In genomic region chr9:89732295-89732951, GRCh38 we compare ENCODE assay signal across 15 cellular contexts.
DNase-seq lines count a peak whose midpoint lies in the region; ATAC-seq and TF ChIP-seq lines count a peak whose summit lies in the region.
"Had no signal": no experiment of that assay in that cellular context is flagged by ENCODE, and none has a peak within 500 bp of the region (broad histone marks: within the 10 kb centered on the region; RNA-seq: fewer than 3 reads in every experiment).

No MANE protein-coding gene starts in this region.

- H3K9me3 ChIP-seq in colonic mucosa (no peaks in the 10 kb centered on the region), left lung (no peaks in the 10 kb centered on the region)

- H3K27me3 ChIP-seq in colonic mucosa (no peaks in the 10 kb centered on the region), left lung (no peaks in the 10 kb centered on the region)

- no peak overlapping the region for H3K4me3 ChIP-seq in colonic mucosa
- H3K4me3 ChIP-seq in left lung: no peak overlapping the region

- ATAC-seq in left lung (peak; percentile 34), GM21526 (IDR thresholded peaks at IDR 0.05; ENCODE audit: low FRiP score, unreplicated experiment) (no peak), GM21576 (IDR thresholded peaks at IDR 0.05; ENCODE audit: unreplicated experiment) (no peak)
- no peak for ATAC-seq in activated naive CD8-positive, alpha-beta T cell treated with anti-CD3 and anti-CD28 coated beads, Interleukin-2, amount 50 U/mL, for 24 hours
- ATAC-seq: esophagus mucosa, HCT116 had no signal

- intact Hi-C loops in colonic mucosa (cut with DNase I): loop anchor here (10.0 kb wide), 1 partner anchor 128 kb away; the partner anchor contains the start of gene GADD45G
- intact Hi-C loops in left lung (cut with DNase I): no loop called here

- H3K36me3 Mint-ChIP-seq in activated naive CD8-positive, alpha-beta T cell treated with anti-CD3 and anti-CD28 coated beads, Interleukin-2, amount 50 U/mL, for 24 hours (ENCODE audit: low read depth): no peaks in the 10 kb centered on the region
- H3K36me3 Mint-ChIP-seq: activated naive CD8-positive, alpha-beta T cell treated with anti-CD3 and anti-CD28 coated beads, Interleukin-2, amount 10 ng/mL, durations not matched to agents 7 days and 5 days had no signal

- H3K4me3 Mint-ChIP-seq in activated naive CD8-positive, alpha-beta T cell treated with anti-CD3 and anti-CD28 coated beads, Interleukin-2, amount 50 U/mL, for 24 hours: no peak overlapping the region
- H3K4me3 Mint-ChIP-seq: activated B cell treated with CpG ODN at 0.5 μM for 24 hours; activated naive CD8-positive, alpha-beta T cell treated with anti-CD3 and anti-CD28 coated beads, Interleukin-2, amount 10 ng/mL, durations not matched to agents 7 days and 5 days had no signal

- no peak overlapping the region for H3K27ac Mint-ChIP-seq in activated naive CD8-positive, alpha-beta T cell treated with anti-CD3 and anti-CD28 coated beads, Interleukin-2, amount 50 U/mL, for 24 hours
- H3K27ac Mint-ChIP-seq: activated B cell treated with CpG ODN at 0.5 μM for 24 hours; activated naive CD8-positive, alpha-beta T cell treated with anti-CD3 and anti-CD28 coated beads, Interleukin-2, amount 10 ng/mL, durations not matched to agents 7 days and 5 days had no signal

- H3K36me3 ChIP-seq in colonic mucosa: no peaks in the 10 kb centered on the region
- no peaks in the 10 kb centered on the region for H3K36me3 ChIP-seq in left lung

- H3K9me3 Mint-ChIP-seq in activated naive CD8-positive, alpha-beta T cell treated with anti-CD3 and anti-CD28 coated beads, Interleukin-2, amount 50 U/mL, for 24 hours: no peaks in the 10 kb centered on the region
- H3K9me3 Mint-ChIP-seq: activated B cell treated with CpG ODN at 0.5 μM for 24 hours; activated naive CD8-positive, alpha-beta T cell treated with anti-CD3 and anti-CD28 coated beads, Interleukin-2, amount 10 ng/mL, durations not matched to agents 7 days and 5 days had no signal

- H3K27me3 Mint-ChIP-seq in activated naive CD8-positive, alpha-beta T cell treated with anti-CD3 and anti-CD28 coated beads, Interleukin-2, amount 50 U/mL, for 24 hours: no peaks in the 10 kb centered on the region
- H3K27me3 Mint-ChIP-seq: activated B cell treated with CpG ODN at 0.5 μM for 24 hours had no signal

- H3K4me1 Mint-ChIP-seq in activated naive CD8-positive, alpha-beta T cell treated with anti-CD3 and anti-CD28 coated beads, Interleukin-2, amount 50 U/mL, for 24 hours: no peaks in the 10 kb centered on the region
- H3K4me1 Mint-ChIP-seq: activated B cell treated with CpG ODN at 0.5 μM for 24 hours had no signal

- no peak overlapping the region for H3K9ac ChIP-seq in colonic mucosa (ENCODE audit: low read depth in 2 of 2, low read length in 2 of 2)

- H3K27ac ChIP-seq in colonic mucosa: peak overlapping the region; percentile 60
- peak overlapping the region in 1 of 2 donors; percentile 18 for H3K27ac ChIP-seq in left lung

- DNase-seq in A172 (ENCODE audit: low spot score): peak; percentile 75
- peak; percentile 42 for DNase-seq in LoVo (ENCODE audit: low spot score)
- DNase-seq in colonic mucosa: no peak
- no peak for DNase-seq in left lung
- DNase-seq in activated naive CD8-positive, alpha-beta T cell treated with anti-CD3 and anti-CD28 coated beads, Interleukin-2, amount 50 U/mL, for 24 hours: no peak
- DNase-seq in stimulated activated CD4-positive, alpha-beta T cell treated with anti-CD3 and anti-CD28 coated beads, Interleukin-4, amount 100 ng/mL, for 1 hour: no peak
- DNase-seq: activated B cell treated with CpG ODN at 0.5 μM for 24 hours; activated naive CD8-positive, alpha-beta T cell treated with anti-CD3 and anti-CD28 coated beads, Interleukin-2, amount 10 ng/mL, durations not matched to agents 7 days and 5 days; occipital lobe; stimulated activated CD4-positive, alpha-beta T cell treated with anti-CD3 and anti-CD28 coated beads, Interleukin-15, amount 100 ng/mL, for 24 hours; SW 1271 had no signal

- peaks cover 12% of the 10 kb centered on the region for H3K4me1 ChIP-seq in colonic mucosa
- H3K4me1 ChIP-seq in left lung: peaks cover 9 to 21% of the 10 kb centered on the region in 2 donors

- TF ChIP-seq CTCF in colonic mucosa (IDR thresholded peaks at IDR 0.05) (no peak), left lung (IDR thresholded peaks at IDR 0.05) (no peak)

Comparison
In these comparisons a context has a peak if more than half of its experiments do, and no peak if none do; other contexts are left out.
1. DNase-seq: peak in A172 (single experiment) and LoVo (single experiment); none in colonic mucosa (single experiment), left lung (0 of 2), activated naive CD8-positive, alpha-beta T cell treated with anti-CD3 and anti-CD28 coated beads, Interleukin-2, amount 50 U/mL, for 24 hours (single experiment) and stimulated activated CD4-positive, alpha-beta T cell treated with anti-CD3 and anti-CD28 coated beads, Interleukin-4, amount 100 ng/mL, for 1 hour (single experiment).